ENCODE assay signal across 8 cellular contexts in the genomic region with DNA sequence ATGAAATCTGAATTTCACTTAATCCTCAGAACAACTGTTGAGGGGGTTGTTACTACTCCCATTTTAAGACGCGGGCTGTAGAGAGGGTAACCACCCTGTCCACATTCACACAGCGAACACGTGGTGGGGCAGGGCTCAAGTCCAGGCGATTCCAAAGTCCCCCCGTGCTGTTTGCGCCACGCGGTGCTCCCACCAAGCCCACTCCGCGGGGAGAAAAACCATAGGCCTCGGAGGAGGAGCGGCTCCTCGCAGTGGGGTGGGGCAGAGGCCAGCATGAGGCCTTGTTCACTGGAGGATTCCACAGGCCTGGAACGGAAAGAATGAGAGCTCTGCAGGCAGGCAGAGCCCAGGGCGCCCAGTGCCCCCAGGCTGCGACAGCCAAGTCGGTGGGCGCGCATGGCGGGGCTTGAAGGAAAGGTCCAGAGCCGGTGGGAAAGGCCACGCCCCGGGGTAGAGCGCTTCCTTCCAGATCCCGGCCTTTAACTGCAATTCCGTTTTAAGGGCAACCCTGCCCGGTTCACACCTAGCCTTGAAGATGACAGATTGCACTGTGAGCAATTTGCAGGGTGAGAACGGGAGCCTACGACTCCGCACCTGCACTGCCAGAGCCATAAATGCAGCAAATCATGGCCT.
A peak's percentile ranks its signal among the peaks of the same experiment; 100 is the strongest.
DNase-seq lines count a peak whose midpoint lies in the region; ATAC-seq, FAIRE-seq and TF ChIP-seq lines count a peak whose summit lies in the region.

No MANE protein-coding gene starts in this region.

- no peaks in the 10 kb centered on the region for H3K36me3 Mint-ChIP-seq in neural crest cell (ENCODE audit: low read depth)

- no peaks in the 10 kb centered on the region for H3K9me3 Mint-ChIP-seq in neural crest cell

- H3K4me1 Mint-ChIP-seq in neural crest cell, result peaks cover 69% of the 10 kb centered on the region

- FAIRE-seq in urothelium cell line (lab: Jason Lieb, UNC), result no peak

- intact Hi-C loops in esophagus squamous epithelium (cut with DNase I), result loop anchor here (2.0 kb wide), 1 partner anchor 162 kb away; a partner anchor contains a TSS

- peak overlapping the region; percentile 86 to 96 (median 94) for H3K27ac ChIP-seq in esophagus squamous epithelium

- WGBS in esophagus squamous epithelium, 2 donors, result 51 to 54% methylated on average over 5 to 7 of the region's 31 CpGs

- no peaks in the 10 kb centered on the region for H3K27me3 ChIP-seq in esophagus squamous epithelium

- peak overlapping the region; percentile 96 for H3K27ac Mint-ChIP-seq in neural crest cell (ENCODE audit: unreplicated experiment)

- no peak for TF ChIP-seq CTCF in esophagus squamous epithelium (IDR thresholded peaks at IDR 0.05)
- TF ChIP-seq CTCF in neural crest cell (conservative IDR thresholded peaks at IDR 0.05), result no peak

- H3K4me1 ChIP-seq in esophagus squamous epithelium, result peaks cover 32 to 78% (median 52%) of the 10 kb centered on the region in 3 donors

- H3K4me3 ChIP-seq in esophagus squamous epithelium, result peak overlapping the region; percentile 18 to 65 (median 41)

- ATAC-seq in GM18867 (IDR thresholded peaks at IDR 0.05; ENCODE audit: unreplicated experiment), result peak; percentile 27
- ATAC-seq in HG03135 (IDR thresholded peaks at IDR 0.05; ENCODE audit: unreplicated experiment), result peak; percentile 19

- H3K27me3 Mint-ChIP-seq in neural crest cell (ENCODE audit: low read depth), result peaks cover 11% of the 10 kb centered on the region

- DNase-seq in NCI-H774 (lab: John Stamatoyannopoulos, UW) (peak; percentile 77), esophagus squamous epithelium (lab: John Stamatoyannopoulos, UW) (peak; percentile 11), neural crest cell (ENCODE audit: low read depth, low spot score) (peak; percentile 43), urothelium cell line (ENCODE audit: low spot score) (peak; percentile 40), GM03348 (ENCODE audit: low spot score) (no peak)
- peak; percentile 77 to 78 for DNase-seq in activated T-cell treated with anti-CD3 and anti-CD28 coated beads, Interleukin-2, amount 50 U/mL, for 48 hours

- no peak for TF ChIP-seq POLR2A in esophagus squamous epithelium (IDR thresholded peaks at IDR 0.05)

- H3K9me3 ChIP-seq in esophagus squamous epithelium, result no peaks in the 10 kb centered on the region

- H3K36me3 ChIP-seq in esophagus squamous epithelium, result no peaks in the 10 kb centered on the region

- H3K4me3 Mint-ChIP-seq in neural crest cell, result peak overlapping the region; percentile 84
